Comparison of ENCODE assay signal across 8 cellular contexts in genomic region chr7:150941983-150942590, GRCh38. TPM values are rescaled to one million over a fixed set of nuclear protein-coding genes. Genes with fewer than 3 reads are reported as not detected.
DNase-seq lines count a peak whose midpoint lies in the region; ATAC-seq, FAIRE-seq and TF ChIP-seq lines count a peak whose summit lies in the region.
"Had no signal": no experiment of that assay in that cellular context is flagged by ENCODE, and none has a peak within 500 bp of the region (broad histone marks: within the 10 kb centered on the region; RNA-seq: fewer than 3 reads in every experiment).

No MANE protein-coding gene starts in this region.

- no peak for TF ChIP-seq CTCF in GM23338 (conservative IDR thresholded peaks at IDR 0.05; ENCODE audit: low read depth in 2 of 2)
- no peak for TF ChIP-seq CTCF in omental fat pad (IDR thresholded peaks at IDR 0.05)

- DNase-seq in GM23338 (ENCODE audit: low spot score) = no peak
- peak; percentile 39 for DNase-seq in NCI-H774 (lab: John Stamatoyannopoulos, UW)
- peak in 1 of 2 donors; percentile 77 for DNase-seq in activated naive CD4-positive, alpha-beta T cell treated with anti-CD3 and anti-CD28 coated beads, Interleukin-2, amount 50 U/mL, for 72 hours (ENCODE audit: low spot score in 2 of 2)
- DNase-seq in omental fat pad (ENCODE audit: low spot score) = peak; percentile 17
- DNase-seq in RCC 7860 (ENCODE audit: low spot score) = no peak
- no peak for DNase-seq in HTR-8/SVneo (ENCODE audit: insufficient read length, low spot score)
- DNase-seq: naive B cell had no signal

- FAIRE-seq in RCC 7860 (lab: Jason Lieb, UNC) (no peak), HTR-8/SVneo (lab: Jason Lieb, UNC) (no peak)

- H3K4me1 Mint-ChIP-seq in GM23338 = peaks cover 19% of the 10 kb centered on the region

- H4K20me1 ChIP-seq in GM23338 (replicated peaks; ENCODE audit: insufficient read depth) = no peaks in the 10 kb centered on the region

- 0 out of 2 replicates have a peak, but pooled peaks cover 3% of the 10 kb centered on the region for H3F3A ChIP-seq in GM23338 (replicated peaks; ENCODE audit: low read depth)

- H3K27me3 ChIP-seq in GM23338 (ENCODE audit: insufficient read depth) = no peaks in the 10 kb centered on the region

- ATAC-seq in GM23338 = peak; percentile 58
- ATAC-seq in activated naive CD4-positive, alpha-beta T cell treated with anti-CD3 and anti-CD28 coated beads, Interleukin-2, amount 50 U/mL, for 72 hours = peak; percentile 70 to 92
- no peak for ATAC-seq in omental fat pad (ENCODE audit: low FRiP score)
- ATAC-seq in HG03521 (IDR thresholded peaks at IDR 0.05; ENCODE audit: unreplicated experiment) = no peak

- H3K36me3 ChIP-seq in GM23338 (ENCODE audit: insufficient read depth) = no peaks in the 10 kb centered on the region

- H3K4me1 ChIP-seq in GM23338 (ENCODE audit: insufficient read depth) = no peaks in the 10 kb centered on the region

- H3K4me3 Mint-ChIP-seq in GM23338 = no peak overlapping the region
- H3K4me3 Mint-ChIP-seq: naive B cell had no signal

- no peak overlapping the region for H3K27ac Mint-ChIP-seq in GM23338
- H3K27ac Mint-ChIP-seq in activated naive CD4-positive, alpha-beta T cell treated with anti-CD3 and anti-CD28 coated beads, Interleukin-2, amount 50 U/mL, for 72 hours = peak overlapping the region in 1 of 2 donors; percentile 7
- H3K27ac Mint-ChIP-seq: naive B cell had no signal

- no peak overlapping the region for H3K4me2 ChIP-seq in GM23338

- H3K9me2 ChIP-seq in GM23338 (ENCODE audit: insufficient read depth) = no peaks in the 10 kb centered on the region

- H3K79me2 ChIP-seq in GM23338 (replicated peaks; ENCODE audit: insufficient read depth) = no peaks in the 10 kb centered on the region

- peak overlapping the region; percentile 38; the same call in 1 of the 2 replicates for H2AFZ ChIP-seq in GM23338

- no peak overlapping the region for H3K27ac ChIP-seq in GM23338 (ENCODE audit: low read depth)

- H3K4me3 ChIP-seq in GM23338 = no peak overlapping the region

- no peaks in the 10 kb centered on the region for H3K36me3 Mint-ChIP-seq in GM23338 (ENCODE audit: low read depth)
- H3K36me3 Mint-ChIP-seq in activated naive CD4-positive, alpha-beta T cell treated with anti-CD3 and anti-CD28 coated beads, Interleukin-2, amount 50 U/mL, for 72 hours = no peaks in the 10 kb centered on the region
- H3K36me3 Mint-ChIP-seq: naive B cell had no signal

- H3K9me3 Mint-ChIP-seq in GM23338 = no peaks in the 10 kb centered on the region
- H3K9me3 Mint-ChIP-seq in activated naive CD4-positive, alpha-beta T cell treated with anti-CD3 and anti-CD28 coated beads, Interleukin-2, amount 50 U/mL, for 72 hours = no peaks in the 10 kb centered on the region
- H3K9me3 Mint-ChIP-seq: naive B cell had no signal

- H3K27me3 Mint-ChIP-seq in GM23338 (ENCODE audit: insufficient read depth, low read depth, poor library complexity) = peaks cover 20% of the 10 kb centered on the region

TF ChIP-seq in GM23338, 12 proteins besides CTCF, POLR2A, EP300 and RAD21 (continues in another document):
- no peak for TF ChIP-seq EZH2phosphoT487 (IDR thresholded peaks at IDR 0.05; ENCODE audit: unreplicated experiment)
- TF ChIP-seq ZNF114 (CRISPR knock-in tag; IDR thresholded peaks at IDR 0.05) = no peak
- TF ChIP-seq JUNB (IDR thresholded peaks at IDR 0.05; ENCODE audit: unreplicated experiment) = no peak
- TF ChIP-seq ZNF331 (CRISPR knock-in tag; IDR thresholded peaks at IDR 0.05; ENCODE audit: low read depth) = no peak
- TF ChIP-seq CREB1 (CRISPR knock-in tag; IDR thresholded peaks at IDR 0.05; ENCODE audit: low read depth) = no peak
- no peak for TF ChIP-seq REST (IDR thresholded peaks at IDR 0.05; ENCODE audit: unreplicated experiment)
- TF ChIP-seq ETS1 (IDR thresholded peaks at IDR 0.05) = no peak
- no peak for TF ChIP-seq POLR2AphosphoS5 (IDR thresholded peaks at IDR 0.05; ENCODE audit: low read depth)
- TF ChIP-seq NANOG (IDR thresholded peaks at IDR 0.05; ENCODE audit: borderline replicate concordance) = no peak

RNA-seq across cellular contexts. Expression of gene KCNH2, which starts 36.0 kb away (rescaled TPM):
- 11.3 and 14.7 TPM in 2 replicates for total RNA-seq in GM23338 (2014; rRNA removed; shearing (Covaris generic))
- polyA plus RNA-seq in GM23338 (2016; fragmentation: Nextera tagmentation; extraction: Ambion mirVana) = 2.6 and 2.9 TPM in 2 replicates
- under 1 TPM; 0.41 to 0.72 TPM for total RNA-seq in activated naive CD4-positive, alpha-beta T cell treated with anti-CD3 and anti-CD28 coated beads, Interleukin-2, amount 50 U/mL, for 72 hours
- under 1 TPM; 0.12 to 0.56 (median 0.47) TPM for total RNA-seq in omental fat pad

RNA-seq across cellular contexts. Expression of gene NOS3, which starts 48.7 kb away (rescaled TPM):
- total RNA-seq in GM23338 (2014; rRNA removed; shearing (Covaris generic)) = 6.1 and 13.3 TPM in 2 replicates
- polyA plus RNA-seq in GM23338 (2016; fragmentation: Nextera tagmentation; extraction: Ambion mirVana) = 2.6 and 3.1 TPM in 2 replicates
- 10 to 100 TPM in 1 of 2 donors, 1 to 10 TPM in 1; 1.8 to 12.7 TPM for total RNA-seq in activated naive CD4-positive, alpha-beta T cell treated with anti-CD3 and anti-CD28 coated beads, Interleukin-2, amount 50 U/mL, for 72 hours
- total RNA-seq in omental fat pad = 10 to 100 TPM; 11.2 to 75.3 (median 25.2) TPM

Comparison
In these comparisons a context has a peak if more than half of its experiments do, and no peak if none do; other contexts are left out.
1. ATAC-seq: peak in GM23338 (single experiment) and activated naive CD4-positive, alpha-beta T cell treated with anti-CD3 and anti-CD28 coated beads, Interleukin-2, amount 50 U/mL, for 72 hours (2 of 2); none in omental fat pad (single experiment) and HG03521 (single experiment).
2. DNase-seq: peak in NCI-H774 (single experiment) and omental fat pad (single experiment); none in GM23338 (single experiment), RCC 7860 (single experiment) and HTR-8/SVneo (single experiment).